Comparison of ENCODE assay signal across 8 cellular contexts in the genomic region with DNA sequence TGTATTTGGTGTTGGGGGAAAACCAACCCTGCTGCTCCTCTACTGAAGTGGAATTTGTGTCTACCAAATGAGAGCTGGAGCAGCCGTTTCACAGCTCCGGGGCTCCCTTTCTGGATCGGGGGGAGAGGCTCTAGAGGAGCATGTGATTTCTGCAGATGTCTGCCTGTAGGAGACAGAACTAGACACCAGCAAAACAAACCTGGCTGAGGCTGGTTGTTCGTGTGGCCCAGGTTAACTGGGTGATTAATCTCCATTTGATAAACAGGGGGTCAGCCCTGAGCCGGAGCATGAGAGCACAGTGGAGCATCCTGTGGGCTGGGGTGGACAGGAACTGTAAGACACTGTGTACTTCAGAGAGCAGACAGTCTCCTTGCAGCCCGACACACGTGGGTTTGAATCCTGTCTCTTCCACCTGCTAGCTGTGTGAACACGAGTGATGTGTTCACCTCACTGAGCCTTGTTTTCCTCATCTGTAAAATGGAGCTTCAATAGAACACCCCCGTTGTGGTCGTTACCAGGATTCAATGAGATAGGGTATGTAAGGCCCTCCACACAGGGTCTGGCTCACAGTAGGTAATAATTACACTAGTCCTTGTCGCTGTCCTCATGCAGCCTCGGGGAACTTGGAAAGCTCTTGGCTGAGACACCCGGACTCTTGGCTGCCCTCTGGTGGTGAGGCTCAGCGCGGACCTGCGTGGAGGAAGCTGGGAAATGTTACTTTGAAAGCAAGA. TPM values are rescaled to one million over a fixed set of nuclear protein-coding genes. Genes with fewer than 3 reads are reported as not detected.
DNase-seq lines count a peak whose midpoint lies in the region; ATAC-seq and TF ChIP-seq lines count a peak whose summit lies in the region.

No MANE protein-coding gene starts in this region.

- TF ChIP-seq RAD21 in Ishikawa (IDR thresholded peaks at IDR 0.05; ENCODE audit: low read depth), result peak; percentile 50

- DNase-seq in activated naive CD8-positive, alpha-beta T cell treated with anti-CD3 and anti-CD28 coated beads, Interleukin-2, amount 10 ng/mL, durations not matched to agents 7 days and 5 days, result peak; percentile 75
- DNase-seq in left cardiac atrium, result peak; percentile 73
- peak; percentile 83 for DNase-seq in sciatic nerve (ENCODE audit: low spot score)

- TF ChIP-seq EP300 in Ishikawa (IDR thresholded peaks at IDR 0.05; ENCODE audit: borderline replicate concordance), result no peak

- no peak overlapping the region for H3K4me3 Mint-ChIP-seq in activated naive CD8-positive, alpha-beta T cell treated with anti-CD3 and anti-CD28 coated beads, Interleukin-2, amount 10 ng/mL, durations not matched to agents 7 days and 5 days

- ATAC-seq in SK-N-SH treated with all-trans-retinoic acid at 6 μM for 48 hours (peak; percentile 84), left cardiac atrium (peak; percentile 53 to 62), sciatic nerve (peak; percentile 62), HG02642 (IDR thresholded peaks at IDR 0.05; ENCODE audit: poor library complexity, unreplicated experiment) (no peak), GM18502 (IDR thresholded peaks at IDR 0.05; ENCODE audit: poor library complexity, unreplicated experiment) (no peak)
- peak; percentile 68 for ATAC-seq in activated naive CD8-positive, alpha-beta T cell treated with anti-CD3 and anti-CD28 coated beads, Interleukin-2, amount 10 ng/mL, durations not matched to agents 7 days and 5 days (ENCODE audit: low read depth)

- H3K36me3 Mint-ChIP-seq in activated naive CD8-positive, alpha-beta T cell treated with anti-CD3 and anti-CD28 coated beads, Interleukin-2, amount 10 ng/mL, durations not matched to agents 7 days and 5 days, result no peaks in the 10 kb centered on the region

- no peak overlapping the region for H3K27ac Mint-ChIP-seq in activated naive CD8-positive, alpha-beta T cell treated with anti-CD3 and anti-CD28 coated beads, Interleukin-2, amount 10 ng/mL, durations not matched to agents 7 days and 5 days

- POLR2A ChIA-PET in activated naive CD8-positive, alpha-beta T cell treated with anti-CD3 and anti-CD28 coated beads, Interleukin-2, amount 10 ng/mL, durations not matched to agents 7 days and 5 days (lab: Charles Lee), result no interaction called here

- H3K27me3 Mint-ChIP-seq in activated naive CD8-positive, alpha-beta T cell treated with anti-CD3 and anti-CD28 coated beads, Interleukin-2, amount 10 ng/mL, durations not matched to agents 7 days and 5 days, result peaks cover 6% of the 10 kb centered on the region

- no peaks in the 10 kb centered on the region for H3K9me3 Mint-ChIP-seq in activated naive CD8-positive, alpha-beta T cell treated with anti-CD3 and anti-CD28 coated beads, Interleukin-2, amount 10 ng/mL, durations not matched to agents 7 days and 5 days

- H3K4me1 Mint-ChIP-seq in activated naive CD8-positive, alpha-beta T cell treated with anti-CD3 and anti-CD28 coated beads, Interleukin-2, amount 10 ng/mL, durations not matched to agents 7 days and 5 days, result peaks cover 7% of the 10 kb centered on the region

- intact Hi-C loops in left cardiac atrium (cut with DNase I), result loop anchor here in 1 of 2 donors (10.0 kb wide), 1 partner anchor 649 kb away; no protein-coding TSS in a partner anchor
- intact Hi-C loops in sciatic nerve (cut with DNase I), result no loop called here

- TF ChIP-seq CTCF in GM12872 (IDR thresholded peaks at IDR 0.05; ENCODE audit: insufficient read depth, low read depth, low read length), result peak; percentile 95

TF ChIP-seq in Ishikawa, 13 proteins besides CTCF, POLR2A, EP300 and RAD21:
- TF ChIP-seq EGR1 (IDR thresholded peaks at IDR 0.05) (no peak), FOXM1 (IDR thresholded peaks at IDR 0.05; ENCODE audit: borderline replicate concordance, low read depth) (no peak), NFIC (IDR thresholded peaks at IDR 0.05) (no peak), CREB1 (IDR thresholded peaks at IDR 0.05; ENCODE audit: low read depth) (no peak), YY1 (IDR thresholded peaks at IDR 0.05; ENCODE audit: low read depth) (no peak), TAF1 (IDR thresholded peaks at IDR 0.05; ENCODE audit: low read depth) (no peak), USF1 (IDR thresholded peaks at IDR 0.05) (no peak), TEAD4 (IDR thresholded peaks at IDR 0.05) (no peak), MAX (IDR thresholded peaks at IDR 0.05) (no peak), CEBPB (IDR thresholded peaks at IDR 0.05) (no peak), TCF12 (IDR thresholded peaks at IDR 0.05; ENCODE audit: low read depth) (no peak)

TF ChIP-seq in SK-N-SH treated with all-trans-retinoic acid at 6 μM for 48 hours, 23 proteins besides CTCF, POLR2A, EP300 and RAD21:
- TF ChIP-seq RARB (CRISPR knock-in tag; IDR thresholded peaks at IDR 0.05) (no peak), SNAI2 (CRISPR knock-in tag; IDR thresholded peaks at IDR 0.05) (no peak), TSHZ2 (CRISPR knock-in tag; IDR thresholded peaks at IDR 0.05) (no peak), BACH2 (CRISPR knock-in tag; IDR thresholded peaks at IDR 0.05; ENCODE audit: borderline replicate concordance) (no peak), ZNF70 (CRISPR knock-in tag; IDR thresholded peaks at IDR 0.05) (no peak), ZC3H10 (CRISPR knock-in tag; IDR thresholded peaks at IDR 0.05) (no peak), ISL1 (CRISPR knock-in tag; IDR thresholded peaks at IDR 0.05) (no peak), TOX (CRISPR knock-in tag; IDR thresholded peaks at IDR 0.05; ENCODE audit: borderline replicate concordance) (no peak), PATZ1 (CRISPR knock-in tag; IDR thresholded peaks at IDR 0.05; ENCODE audit: borderline replicate concordance) (no peak)

RNA-seq across cellular contexts. Expression of gene CXCL14, which starts 12.9 kb away (rescaled TPM):
- not detected for total RNA-seq in activated naive CD8-positive, alpha-beta T cell treated with anti-CD3 and anti-CD28 coated beads, Interleukin-2, amount 10 ng/mL, durations not matched to agents 7 days and 5 days
- total RNA-seq in left cardiac atrium, result 10 to 100 TPM; 11.2 to 11.7 TPM
- total RNA-seq in sciatic nerve, result 184 TPM

RNA-seq across cellular contexts. Expression of gene NEUROG1, which starts 30.1 kb away (rescaled TPM):
- not detected for total RNA-seq in activated naive CD8-positive, alpha-beta T cell treated with anti-CD3 and anti-CD28 coated beads, Interleukin-2, amount 10 ng/mL, durations not matched to agents 7 days and 5 days
- total RNA-seq in left cardiac atrium, result not detected
- not detected for total RNA-seq in sciatic nerve

Comparison
In these comparisons a context has a peak if more than half of its experiments do, and no peak if none do; other contexts are left out.
1. ATAC-seq: peak in SK-N-SH treated with all-trans-retinoic acid at 6 μM for 48 hours (single experiment), activated naive CD8-positive, alpha-beta T cell treated with anti-CD3 and anti-CD28 coated beads, Interleukin-2, amount 10 ng/mL, durations not matched to agents 7 days and 5 days (single experiment), left cardiac atrium (2 of 2) and sciatic nerve (single experiment); none in HG02642 (single experiment) and GM18502 (single experiment).
2. RNA of gene CXCL14, which starts 12.9 kb away (total RNA-seq): 184 TPM in sciatic nerve (single experiment); 11.2 to 11.7 TPM in left cardiac atrium and not detected in activated naive CD8-positive, alpha-beta T cell treated with anti-CD3 and anti-CD28 coated beads, Interleukin-2, amount 10 ng/mL, durations not matched to agents 7 days and 5 days; every median in the first group is over 10 times any median in the second.
3. Peak in every context shown above with its lines, with median percentiles within 50 percentile points of each other: DNase-seq.